Comparison of ENCODE assay signal across 1 cellular context in genomic region chr17:79011451-79012147, GRCh38.
TF ChIP-seq lines count a peak whose summit lies in the region.

No MANE protein-coding gene starts in this region.

TF ChIP-seq in K562, 482 proteins besides CTCF, POLR2A, EP300 and RAD21 (continued from another document):
- TF ChIP-seq AFF4 (CRISPR knock-in tag; IDR thresholded peaks at IDR 0.05), result no peak
- peak; percentile 99 for TF ChIP-seq HBP1 (CRISPR knock-in tag; IDR thresholded peaks at IDR 0.05)
- TF ChIP-seq HMG20B (CRISPR knock-in tag; IDR thresholded peaks at IDR 0.05), result no peak
- no peak for TF ChIP-seq CHAMP1 (IDR thresholded peaks at IDR 0.05)
- no peak for TF ChIP-seq KDM4B (IDR thresholded peaks at IDR 0.05; ENCODE audit: borderline replicate concordance in 2 of 2, low read depth in 1 of 2)
- TF ChIP-seq SFPQ (IDR thresholded peaks at IDR 0.05; ENCODE audit: low read depth, low read length), result no peak
- TF ChIP-seq NR3C1 (CRISPR knock-in tag; IDR thresholded peaks at IDR 0.05), result no peak
- TF ChIP-seq ZBTB17 (CRISPR knock-in tag; IDR thresholded peaks at IDR 0.05), result peak; percentile 94
- TF ChIP-seq POLR2B (IDR thresholded peaks at IDR 0.05; ENCODE audit: low read depth, partially characterized antibody), result no peak
- no peak for TF ChIP-seq HLTF (IDR thresholded peaks at IDR 0.05)
- TF ChIP-seq FOS (IDR thresholded peaks at IDR 0.05; ENCODE audit: extremely low read depth, insufficient read length), result no peak
- TF ChIP-seq TSHZ1 (CRISPR knock-in tag; IDR thresholded peaks at IDR 0.05), result peak; percentile 99
